In genomic region chr2:178863856-178864620, GRCh38 we compare ENCODE assay signal across 10 cellular contexts.
DNase-seq lines count a peak whose midpoint lies in the region; ATAC-seq and TF ChIP-seq lines count a peak whose summit lies in the region.
"Had no signal": no experiment of that assay in that cellular context is flagged by ENCODE, and none has a peak within 500 bp of the region (broad histone marks: within the 10 kb centered on the region; RNA-seq: fewer than 3 reads in every experiment).

No MANE protein-coding gene starts in this region.

- H3K9me3 Mint-ChIP-seq in nephron: no peaks in the 10 kb centered on the region
- H3K9me3 Mint-ChIP-seq: stimulated activated effector memory CD8-positive, alpha-beta T cell treated with anti-CD3 and anti-CD28 coated beads, Interleukin-12 subunit alpha, Interleukin-12 subunit beta, amount 100 ng/mL, for 72 hours had no signal

- H3K27ac Mint-ChIP-seq in nephron: peak overlapping the region; percentile 20 to 72 (median 21)
- H3K27ac Mint-ChIP-seq: stimulated activated effector memory CD8-positive, alpha-beta T cell treated with anti-CD3 and anti-CD28 coated beads, Interleukin-12 subunit alpha, Interleukin-12 subunit beta, amount 100 ng/mL, for 72 hours had no signal

- ATAC-seq in SK-N-SH treated with all-trans-retinoic acid at 6 μM for 48 hours: peak; percentile 79
- no peak for ATAC-seq in HG03025 (IDR thresholded peaks at IDR 0.05; ENCODE audit: low FRiP score, unreplicated experiment)
- ATAC-seq: stimulated activated effector memory CD8-positive, alpha-beta T cell treated with anti-CD3 and anti-CD28 coated beads, Interleukin-12 subunit alpha, Interleukin-12 subunit beta, amount 100 ng/mL, for 72 hours had no signal

- DNase-seq in AG08396 (ENCODE audit: low spot score): peak; percentile 25
- DNase-seq in foreskin fibroblast: peak; percentile 29 to 69
- DNase-seq in NCI-H1048 (lab: John Stamatoyannopoulos, UW): no peak
- DNase-seq in activated T-cell treated with anti-CD3 and anti-CD28 coated beads, Interleukin-2, amount 50 U/mL, for 1 hour: no peak
- no peak for DNase-seq in inferior parietal cortex (ENCODE audit: extremely low spot score)

- no peak for TF ChIP-seq CTCF in foreskin fibroblast (IDR thresholded peaks at IDR 0.05; ENCODE audit: low read depth, low read length)
- TF ChIP-seq CTCF in nephron (IDR thresholded peaks at IDR 0.05; ENCODE audit: unreplicated experiment in 3 of 3): no peak

- H3K4me3 ChIP-seq in foreskin fibroblast (ENCODE audit: low read depth in 1 of 2, low read length in 2 of 2): no peak overlapping the region
- H3K4me3 ChIP-seq: prostate gland had no signal

- no peaks in the 10 kb centered on the region for H3K36me3 Mint-ChIP-seq in nephron (ENCODE audit: low read depth)
- H3K36me3 Mint-ChIP-seq: stimulated activated effector memory CD8-positive, alpha-beta T cell treated with anti-CD3 and anti-CD28 coated beads, Interleukin-12 subunit alpha, Interleukin-12 subunit beta, amount 100 ng/mL, for 72 hours had no signal

- H3K4me3 Mint-ChIP-seq in nephron: peak overlapping the region in 2 of 3 experiments; percentile 37 to 47
- H3K4me3 Mint-ChIP-seq: stimulated activated effector memory CD8-positive, alpha-beta T cell treated with anti-CD3 and anti-CD28 coated beads, Interleukin-12 subunit alpha, Interleukin-12 subunit beta, amount 100 ng/mL, for 72 hours had no signal

- H3K27me3 Mint-ChIP-seq in nephron (ENCODE audit: low read depth): peaks cover 4% of the 10 kb centered on the region

- peaks cover 50% of the 10 kb centered on the region for H3K4me1 Mint-ChIP-seq in nephron
- H3K4me1 Mint-ChIP-seq: stimulated activated effector memory CD8-positive, alpha-beta T cell treated with anti-CD3 and anti-CD28 coated beads, Interleukin-12 subunit alpha, Interleukin-12 subunit beta, amount 100 ng/mL, for 72 hours had no signal

TF ChIP-seq in SK-N-SH treated with all-trans-retinoic acid at 6 μM for 48 hours, 23 proteins besides CTCF, POLR2A, EP300 and RAD21:
- TF ChIP-seq, protein P1, sequence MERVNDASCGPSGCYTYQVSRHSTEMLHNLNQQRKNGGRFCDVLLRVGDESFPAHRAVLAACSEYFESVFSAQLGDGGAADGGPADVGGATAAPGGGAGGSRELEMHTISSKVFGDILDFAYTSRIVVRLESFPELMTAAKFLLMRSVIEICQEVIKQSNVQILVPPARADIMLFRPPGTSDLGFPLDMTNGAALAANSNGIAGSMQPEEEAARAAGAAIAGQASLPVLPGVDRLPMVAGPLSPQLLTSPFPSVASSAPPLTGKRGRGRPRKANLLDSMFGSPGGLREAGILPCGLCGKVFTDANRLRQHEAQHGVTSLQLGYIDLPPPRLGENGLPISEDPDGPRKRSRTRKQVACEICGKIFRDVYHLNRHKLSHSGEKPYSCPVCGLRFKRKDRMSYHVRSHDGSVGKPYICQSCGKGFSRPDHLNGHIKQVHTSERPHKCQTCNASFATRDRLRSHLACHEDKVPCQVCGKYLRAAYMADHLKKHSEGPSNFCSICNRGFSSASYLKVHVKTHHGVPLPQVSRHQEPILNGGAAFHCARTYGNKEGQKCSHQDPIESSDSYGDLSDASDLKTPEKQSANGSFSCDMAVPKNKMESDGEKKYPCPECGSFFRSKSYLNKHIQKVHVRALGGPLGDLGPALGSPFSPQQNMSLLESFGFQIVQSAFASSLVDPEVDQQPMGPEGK (CRISPR knock-in tag; IDR thresholded peaks at IDR 0.05; ENCODE audit: borderline replicate concordance): no peak
- TF ChIP-seq CSDC2 (CRISPR knock-in tag; IDR thresholded peaks at IDR 0.05) (no peak), ZFP30 (CRISPR knock-in tag; IDR thresholded peaks at IDR 0.05) (no peak), PPARA (CRISPR knock-in tag; IDR thresholded peaks at IDR 0.05; ENCODE audit: borderline replicate concordance) (no peak), ZNF8 (CRISPR knock-in tag; IDR thresholded peaks at IDR 0.05) (no peak), SNAI2 (CRISPR knock-in tag; IDR thresholded peaks at IDR 0.05) (no peak), ZNF565 (CRISPR knock-in tag; conservative IDR thresholded peaks at IDR 0.05; ENCODE audit: low read depth) (no peak), ZFP3 (CRISPR knock-in tag; IDR thresholded peaks at IDR 0.05) (no peak), ISL1 (CRISPR knock-in tag; IDR thresholded peaks at IDR 0.05) (no peak), ZNF70 (CRISPR knock-in tag; IDR thresholded peaks at IDR 0.05) (no peak), CREB5 (CRISPR knock-in tag; IDR thresholded peaks at IDR 0.05; ENCODE audit: low read depth) (no peak), ESRRG (CRISPR knock-in tag; IDR thresholded peaks at IDR 0.05) (no peak), ARNTL (CRISPR knock-in tag; IDR thresholded peaks at IDR 0.05; ENCODE audit: borderline replicate concordance, low read depth) (no peak), RARB (CRISPR knock-in tag; IDR thresholded peaks at IDR 0.05) (no peak), BACH2 (CRISPR knock-in tag; IDR thresholded peaks at IDR 0.05; ENCODE audit: borderline replicate concordance) (no peak), GLIS3 (CRISPR knock-in tag; IDR thresholded peaks at IDR 0.05) (no peak), TCF4 (CRISPR knock-in tag; IDR thresholded peaks at IDR 0.05; ENCODE audit: borderline replicate concordance) (no peak)
- TF ChIP-seq, protein P2, sequence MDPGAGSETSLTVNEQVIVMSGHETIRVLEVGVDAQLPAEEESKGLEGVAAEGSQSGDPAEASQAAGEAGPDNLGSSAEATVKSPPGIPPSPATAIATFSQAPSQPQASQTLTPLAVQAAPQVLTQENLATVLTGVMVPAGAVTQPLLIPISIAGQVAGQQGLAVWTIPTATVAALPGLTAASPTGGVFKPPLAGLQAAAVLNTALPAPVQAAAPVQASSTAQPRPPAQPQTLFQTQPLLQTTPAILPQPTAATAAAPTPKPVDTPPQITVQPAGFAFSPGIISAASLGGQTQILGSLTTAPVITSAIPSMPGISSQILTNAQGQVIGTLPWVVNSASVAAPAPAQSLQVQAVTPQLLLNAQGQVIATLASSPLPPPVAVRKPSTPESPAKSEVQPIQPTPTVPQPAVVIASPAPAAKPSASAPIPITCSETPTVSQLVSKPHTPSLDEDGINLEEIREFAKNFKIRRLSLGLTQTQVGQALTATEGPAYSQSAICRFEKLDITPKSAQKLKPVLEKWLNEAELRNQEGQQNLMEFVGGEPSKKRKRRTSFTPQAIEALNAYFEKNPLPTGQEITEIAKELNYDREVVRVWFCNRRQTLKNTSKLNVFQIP (CRISPR knock-in tag; IDR thresholded peaks at IDR 0.05; ENCODE audit: borderline replicate concordance, low read depth): no peak
- TF ChIP-seq, protein P3, sequence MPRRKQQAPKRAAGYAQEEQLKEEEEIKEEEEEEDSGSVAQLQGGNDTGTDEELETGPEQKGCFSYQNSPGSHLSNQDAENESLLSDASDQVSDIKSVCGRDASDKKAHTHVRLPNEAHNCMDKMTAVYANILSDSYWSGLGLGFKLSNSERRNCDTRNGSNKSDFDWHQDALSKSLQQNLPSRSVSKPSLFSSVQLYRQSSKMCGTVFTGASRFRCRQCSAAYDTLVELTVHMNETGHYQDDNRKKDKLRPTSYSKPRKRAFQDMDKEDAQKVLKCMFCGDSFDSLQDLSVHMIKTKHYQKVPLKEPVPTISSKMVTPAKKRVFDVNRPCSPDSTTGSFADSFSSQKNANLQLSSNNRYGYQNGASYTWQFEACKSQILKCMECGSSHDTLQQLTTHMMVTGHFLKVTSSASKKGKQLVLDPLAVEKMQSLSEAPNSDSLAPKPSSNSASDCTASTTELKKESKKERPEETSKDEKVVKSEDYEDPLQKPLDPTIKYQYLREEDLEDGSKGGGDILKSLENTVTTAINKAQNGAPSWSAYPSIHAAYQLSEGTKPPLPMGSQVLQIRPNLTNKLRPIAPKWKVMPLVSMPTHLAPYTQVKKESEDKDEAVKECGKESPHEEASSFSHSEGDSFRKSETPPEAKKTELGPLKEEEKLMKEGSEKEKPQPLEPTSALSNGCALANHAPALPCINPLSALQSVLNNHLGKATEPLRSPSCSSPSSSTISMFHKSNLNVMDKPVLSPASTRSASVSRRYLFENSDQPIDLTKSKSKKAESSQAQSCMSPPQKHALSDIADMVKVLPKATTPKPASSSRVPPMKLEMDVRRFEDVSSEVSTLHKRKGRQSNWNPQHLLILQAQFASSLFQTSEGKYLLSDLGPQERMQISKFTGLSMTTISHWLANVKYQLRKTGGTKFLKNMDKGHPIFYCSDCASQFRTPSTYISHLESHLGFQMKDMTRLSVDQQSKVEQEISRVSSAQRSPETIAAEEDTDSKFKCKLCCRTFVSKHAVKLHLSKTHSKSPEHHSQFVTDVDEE (CRISPR knock-in tag; IDR thresholded peaks at IDR 0.05): no peak

Comparison
In these comparisons a context has a peak if more than half of its experiments do, and no peak if none do; other contexts are left out.
1. DNase-seq: peak in AG08396 (single experiment) and foreskin fibroblast (2 of 2); none in NCI-H1048 (single experiment), activated T-cell treated with anti-CD3 and anti-CD28 coated beads, Interleukin-2, amount 50 U/mL, for 1 hour (single experiment) and inferior parietal cortex (single experiment).